19 cellular contexts compared by ENCODE assay signal in genomic region chr9:89756891-89757537, GRCh38.
DNase-seq lines count a peak whose midpoint lies in the region; ATAC-seq, FAIRE-seq and TF ChIP-seq lines count a peak whose summit lies in the region.
"Had no signal": no experiment of that assay in that cellular context is flagged by ENCODE, and none has a peak within 500 bp of the region (broad histone marks: within the 10 kb centered on the region; RNA-seq: fewer than 3 reads in every experiment).

No MANE protein-coding gene starts in this region.

- ATAC-seq in GM12878 (no peak), left lung (peak; percentile 35), GM19351 (IDR thresholded peaks at IDR 0.05; ENCODE audit: unreplicated experiment) (no peak)
- no peak for ATAC-seq in activated CD8-positive, alpha-beta memory T cell treated with anti-CD3 and anti-CD28 coated beads, Interleukin-2, amount 10 ng/mL, durations not matched to agents 7 days and 5 days
- ATAC-seq: activated naive CD8-positive, alpha-beta T cell treated with anti-CD3 and anti-CD28 coated beads, Interleukin-2, amount 50 U/mL, for 24 hours; PC-3 had no signal

- SMC1A ChIA-PET in GM12878 (lab: Charles Lee; ENCODE audit: uncharacterized antibody, unreplicated experiment), result no interaction called here

- H3K4me1 Mint-ChIP-seq in activated CD8-positive, alpha-beta memory T cell treated with anti-CD3 and anti-CD28 coated beads, Interleukin-2, amount 10 ng/mL, durations not matched to agents 7 days and 5 days, result peaks cover 7% of the 10 kb centered on the region

- H3K9me3 ChIP-seq in GM12878 (replicated peaks; ENCODE audit: control insufficient read depth, insufficient read depth, low read length), result no peaks in the 10 kb centered on the region
- no peaks in the 10 kb centered on the region for H3K9me3 ChIP-seq in left lung
- no peaks in the 10 kb centered on the region for H3K9me3 ChIP-seq in small intestine (ENCODE audit: control insufficient read depth, low read depth)
- H3K9me3 ChIP-seq: vagina had no signal

- no peak overlapping the region for H3K9ac ChIP-seq in GM12878 (ENCODE audit: control insufficient read depth, insufficient read depth, low read length)

- no TSS peak for BruUV-seq in GM12878 (replicated peaks; lab: Mats Ljungman, UMichigan)

- DNase-seq in HuH-7.5 (ENCODE audit: low spot score) (peak; percentile 26), GM12878 (ENCODE audit: low read depth, low spot score) (no peak), left lung (no peak), small intestine (peak; percentile 77), NCI-H524 treated with DMSO at 0.1 percent for 48 hours (lab: John Stamatoyannopoulos, UW) (no peak), AG08396 (ENCODE audit: low spot score) (no peak)
- no peak for DNase-seq in activated CD8-positive, alpha-beta memory T cell treated with anti-CD3 and anti-CD28 coated beads, Interleukin-2, amount 10 ng/mL, durations not matched to agents 7 days and 5 days
- DNase-seq: activated CD8-positive, alpha-beta memory T cell treated with anti-CD3 and anti-CD28 coated beads for 24 hours; activated naive CD8-positive, alpha-beta T cell treated with anti-CD3 and anti-CD28 coated beads, Interleukin-2, amount 50 U/mL, for 24 hours; EL; H7; NCI-H1092; NCI-H526 treated with DMSO at 0.1 percent for 48 hours; PC-3 had no signal

- RAD21 ChIA-PET in GM12878 (lab: Charles Lee; ENCODE audit: unreplicated experiment), result interaction anchor here (0.8 kb wide), 1 partner anchor 154 kb away, joined by 3 read pairs; no protein-coding TSS in a partner anchor

- in situ Hi-C loops in GM12878 (cut with MboI), result no loop called here

- H3K27me3 Mint-ChIP-seq in activated CD8-positive, alpha-beta memory T cell treated with anti-CD3 and anti-CD28 coated beads, Interleukin-2, amount 10 ng/mL, durations not matched to agents 7 days and 5 days, result peaks cover 9% of the 10 kb centered on the region

- no peak overlapping the region for H3K4me3 ChIP-seq in GM12878
- H3K4me3 ChIP-seq in left lung, result no peak overlapping the region
- no peak overlapping the region for H3K4me3 ChIP-seq in small intestine (ENCODE audit: low read depth in 1 of 2, low read length in 2 of 2)
- H3K4me3 ChIP-seq: SK-N-MC, vagina had no signal

- H3K27ac Mint-ChIP-seq in activated CD8-positive, alpha-beta memory T cell treated with anti-CD3 and anti-CD28 coated beads, Interleukin-2, amount 10 ng/mL, durations not matched to agents 7 days and 5 days, result no peak overlapping the region
- H3K27ac Mint-ChIP-seq: activated naive CD8-positive, alpha-beta T cell treated with anti-CD3 and anti-CD28 coated beads, Interleukin-2, amount 50 U/mL, for 24 hours; activated T-helper 2 cell treated with anti-CD3 and anti-CD28 coated beads, Interferon-gamma antibody, Interleukin-2, Interleukin-4, amounts not matched to agents 10 μg/mL and 5 μg/mL and 100 μg/mL, durations not matched to agents 14 hours and 24 hours and 36 hours had no signal

- FAIRE-seq in GM12878 (lab: Jason Lieb, UNC) (no peak), small intestine (lab: Jason Lieb, UNC) (no peak)

- intact Hi-C loops in GM12878 (cut with micrococcal nuclease; ENCODE audit: unreplicated experiment) (no loop called here), left lung (cut with DNase I) (no loop called here)

- no peak for TF ChIP-seq CTCF in GM12878 (IDR thresholded peaks at IDR 0.05 in 2 of 3, conservative IDR thresholded peaks at IDR 0.05 in 1 of 3; ENCODE audit: control insufficient read depth in 2 of 3, extremely low read depth in 1 of 3, insufficient read depth in 1 of 3, low read depth in 3 of 3, low read length in 3 of 3)
- no peak for TF ChIP-seq CTCF in left lung (IDR thresholded peaks at IDR 0.05)

- no peak for TF ChIP-seq POLR2A in GM12878 (IDR thresholded peaks at IDR 0.05; ENCODE audit: low read depth, low read length)

- no peak overlapping the region for H3K4me2 ChIP-seq in GM12878 (ENCODE audit: control insufficient read depth, insufficient read depth)

- H3K27ac ChIP-seq in GM12878 (ENCODE audit: control insufficient read depth, insufficient read depth) (no peak overlapping the region), left lung (no peak overlapping the region), small intestine (ENCODE audit: low read depth in 1 of 2, low read length in 1 of 2) (no peak overlapping the region)
- H3K27ac ChIP-seq: SK-N-MC, vagina had no signal

- H4K20me1 ChIP-seq in GM12878 (ENCODE audit: control insufficient read depth, insufficient read depth), result no peaks in the 10 kb centered on the region

- no peak for TF ChIP-seq EP300 in GM12878 (IDR thresholded peaks at IDR 0.05; ENCODE audit: borderline replicate concordance in 1 of 2, control insufficient read depth in 1 of 2, low read depth in 2 of 2, low read length in 2 of 2)

- no peak overlapping the region for H3K4me3 Mint-ChIP-seq in activated CD8-positive, alpha-beta memory T cell treated with anti-CD3 and anti-CD28 coated beads, Interleukin-2, amount 10 ng/mL, durations not matched to agents 7 days and 5 days
- H3K4me3 Mint-ChIP-seq: activated naive CD8-positive, alpha-beta T cell treated with anti-CD3 and anti-CD28 coated beads, Interleukin-2, amount 50 U/mL, for 24 hours; natural killer cell treated with Interleukin-12 subunit alpha and Interleukin-12 subunit beta and Interleukin-15 and Interleukin-18, amount 100 ng/mL, for 72 hours had no signal

- no peaks in the 10 kb centered on the region for H3K36me3 Mint-ChIP-seq in activated CD8-positive, alpha-beta memory T cell treated with anti-CD3 and anti-CD28 coated beads, Interleukin-2, amount 10 ng/mL, durations not matched to agents 7 days and 5 days
- H3K36me3 Mint-ChIP-seq: natural killer cell treated with Interleukin-12 subunit alpha and Interleukin-12 subunit beta and Interleukin-15 and Interleukin-18, amount 100 ng/mL, for 72 hours had no signal

- no peak overlapping the region for H2AFZ ChIP-seq in GM12878 (ENCODE audit: control insufficient read depth, low read depth, low read length)

- H3K4me1 ChIP-seq in GM12878 (ENCODE audit: control insufficient read depth, insufficient read depth, low read length) (peaks cover 3% of the 10 kb centered on the region; the same call in 1 of the 2 replicates), left lung (no peaks in the 10 kb centered on the region), small intestine (ENCODE audit: control insufficient read depth in 2 of 2, insufficient read depth in 1 of 2, low read depth in 1 of 2, low read length in 1 of 2) (peaks cover 0 to 8% of the 10 kb centered on the region in 2 donors)
- H3K4me1 ChIP-seq: vagina had no signal

- CTCF ChIA-PET in GM12878 (lab: Yijun Ruan, JAX), result no interaction called here
- CTCF ChIA-PET in activated CD8-positive, alpha-beta memory T cell treated with anti-CD3 and anti-CD28 coated beads, Interleukin-2, amount 10 ng/mL, durations not matched to agents 7 days and 5 days (lab: Charles Lee), result interaction anchor here (1.4 kb wide), 1 partner anchor 13 kb away, joined by 4 read pairs; no protein-coding TSS in a partner anchor

- POLR2A ChIA-PET in GM12878 (lab: Charles Lee), result no interaction called here

- H3K36me3 ChIP-seq in GM12878 (ENCODE audit: control insufficient read depth in 2 of 2, insufficient read depth in 2 of 2, low read length in 1 of 2) (no peaks in the 10 kb centered on the region), left lung (no peaks in the 10 kb centered on the region), small intestine (ENCODE audit: control insufficient read depth in 2 of 2, insufficient read depth in 2 of 2, low read length in 2 of 2) (no peaks in the 10 kb centered on the region)
- H3K36me3 ChIP-seq: vagina had no signal

- H3K27me3 ChIP-seq in GM12878 (replicated peaks in 1 of 2; ENCODE audit: control insufficient read depth in 2 of 2, insufficient read depth in 2 of 2, low read length in 1 of 2), result peaks cover 0 to 1% of the 10 kb centered on the region in 2 experiments; a peak in 1 of 4 replicates
- H3K27me3 ChIP-seq in left lung, result no peaks in the 10 kb centered on the region
- no peaks in the 10 kb centered on the region for H3K27me3 ChIP-seq in small intestine (ENCODE audit: control insufficient read depth in 2 of 2, insufficient read depth in 2 of 2, low read length in 2 of 2)
- H3K27me3 ChIP-seq: vagina had no signal

- no peaks in the 10 kb centered on the region for H3K79me2 ChIP-seq in GM12878 (ENCODE audit: control insufficient read depth, insufficient read depth, low read length)

- TF ChIP-seq RAD21 in GM12878 (IDR thresholded peaks at IDR 0.05; ENCODE audit: insufficient read depth, low read depth, low read length), result no peak

- WGBS in GM12878 (ENCODE audit: insufficient coverage, insufficient replicate concordance, low lambda C conversion rate, missing lambda C conversion rate), result 5% methylated on average over 8 of the region's 8 CpGs
- WGBS in small intestine, 3 donors, result 33 to 66% (median 48%) methylated on average over 8 of the region's 8 CpGs

- H3K9me3 Mint-ChIP-seq in activated CD8-positive, alpha-beta memory T cell treated with anti-CD3 and anti-CD28 coated beads, Interleukin-2, amount 10 ng/mL, durations not matched to agents 7 days and 5 days (ENCODE audit: low read depth), result no peaks in the 10 kb centered on the region
- H3K9me3 Mint-ChIP-seq: activated naive CD8-positive, alpha-beta T cell treated with anti-CD3 and anti-CD28 coated beads, Interleukin-2, amount 50 U/mL, for 24 hours; activated T-helper 2 cell treated with anti-CD3 and anti-CD28 coated beads, Interferon-gamma antibody, Interleukin-2, Interleukin-4, amounts not matched to agents 10 μg/mL and 5 μg/mL and 100 μg/mL, durations not matched to agents 14 hours and 24 hours and 36 hours; natural killer cell treated with Interleukin-12 subunit alpha and Interleukin-12 subunit beta and Interleukin-15 and Interleukin-18, amount 100 ng/mL, for 72 hours had no signal

TF ChIP-seq in GM12878, 131 proteins besides CTCF, POLR2A, EP300 and RAD21:
- no peak for TF ChIP-seq ZNF207 (IDR thresholded peaks at IDR 0.05; ENCODE audit: borderline replicate concordance)
- TF ChIP-seq RELA (IDR thresholded peaks at IDR 0.05; ENCODE audit: borderline replicate concordance, partially characterized antibody), result no peak
- TF ChIP-seq ELK1 (IDR thresholded peaks at IDR 0.05; ENCODE audit: low read depth, low read length), result no peak
- TF ChIP-seq NR2F1 (conservative IDR thresholded peaks at IDR 0.05), result 0 out of 2 replicates have a peak, but pooled peaks have one; percentile 27
TF ChIP-seq in GM12878: peak in this region for 1.

Comparison
In these comparisons a context has a peak if more than half of its experiments do, and no peak if none do; other contexts are left out.
1. DNase-seq: peak in HuH-7.5 (single experiment) and small intestine (single experiment); none in GM12878 (single experiment), left lung (0 of 2), NCI-H524 treated with DMSO at 0.1 percent for 48 hours (single experiment), AG08396 (single experiment) and activated CD8-positive, alpha-beta memory T cell treated with anti-CD3 and anti-CD28 coated beads, Interleukin-2, amount 10 ng/mL, durations not matched to agents 7 days and 5 days (single experiment).